Comparison of ENCODE assay signal across 16 cellular contexts in genomic region chr3:66761093-66761780, GRCh38.
A peak's percentile ranks its signal among the peaks of the same experiment; 100 is the strongest.
DNase-seq lines count a peak whose midpoint lies in the region; ATAC-seq and TF ChIP-seq lines count a peak whose summit lies in the region.
"Had no signal": no experiment of that assay in that cellular context is flagged by ENCODE, and none has a peak within 500 bp of the region (broad histone marks: within the 10 kb centered on the region; RNA-seq: fewer than 3 reads in every experiment).

No MANE protein-coding gene starts in this region.

- no peaks in the 10 kb centered on the region for H3K4me1 ChIP-seq in liver (ENCODE audit: control insufficient read depth in 4 of 4, insufficient read depth in 4 of 4, low read length in 3 of 4)
- H3K4me1 ChIP-seq: Peyer's patch had no signal

- peak; percentile 7 to 33 for TF ChIP-seq RAD21 in liver (IDR thresholded peaks at IDR 0.05)

- H3K9me3 Mint-ChIP-seq in activated T-cell treated with anti-CD3 and anti-CD28 coated beads, Interleukin-2, amount 50 U/mL, for 72 hours: peaks cover 0 to 2% of the 10 kb centered on the region in 2 donors

- H3K27ac Mint-ChIP-seq in activated T-cell treated with anti-CD3 and anti-CD28 coated beads, Interleukin-2, amount 50 U/mL, for 72 hours: no peak overlapping the region
- H3K27ac Mint-ChIP-seq: B cell; CD4-positive, CD25-positive, alpha-beta regulatory T cell had no signal

- H3K9me3 ChIP-seq in liver (ENCODE audit: control insufficient read depth in 4 of 4, low read length in 3 of 4): no peaks in the 10 kb centered on the region
- peaks cover 3% of the 10 kb centered on the region for H3K9me3 ChIP-seq in WERI-Rb-1 (ENCODE audit: severe bottlenecking)
- H3K9me3 ChIP-seq: Peyer's patch had no signal

- no peak overlapping the region for H3K9ac ChIP-seq in liver (ENCODE audit: low read depth in 1 of 2, low read length in 2 of 2)

- DNase-seq in RWPE1 (ENCODE audit: low spot score) (no peak), epithelial cell of esophagus (ENCODE audit: low read depth) (peak; percentile 75), WERI-Rb-1 (no peak)
- DNase-seq in activated T-cell treated with anti-CD3 and anti-CD28 coated beads, Interleukin-2, amount 50 U/mL, for 72 hours: no peak
- no peak for DNase-seq in NK-92 treated with Interleukin-12 subunit alpha and Interleukin-12 subunit beta, amount 100 ng/mL, for 24 hours (lab: John Stamatoyannopoulos, UW)
- DNase-seq: CD4-positive, CD25-positive, alpha-beta regulatory T cell; DMS53; MM.1S; NCI-H1092 treated with DMSO at 0.1 percent for 48 hours; NCI-H1694; NCI-H524; Peyer's patch; SHP77 had no signal

- H3K4me1 Mint-ChIP-seq in activated T-cell treated with anti-CD3 and anti-CD28 coated beads, Interleukin-2, amount 50 U/mL, for 72 hours (ENCODE audit: low read depth): no peaks in the 10 kb centered on the region
- H3K4me1 Mint-ChIP-seq: B cell; CD4-positive, CD25-positive, alpha-beta regulatory T cell had no signal

- POLR2A ChIA-PET in RWPE1 (lab: Yijun Ruan, JAX; ENCODE audit: low non-redundant PET): no interaction called here

- H3K36me3 ChIP-seq in liver (ENCODE audit: control insufficient read depth in 4 of 4, insufficient read depth in 3 of 4, low read depth in 1 of 4, low read length in 3 of 4): no peaks in the 10 kb centered on the region
- H3K36me3 ChIP-seq in WERI-Rb-1: no peaks in the 10 kb centered on the region
- H3K36me3 ChIP-seq: Peyer's patch had no signal

- H3K36me3 Mint-ChIP-seq in activated T-cell treated with anti-CD3 and anti-CD28 coated beads, Interleukin-2, amount 50 U/mL, for 72 hours (ENCODE audit: insufficient read depth in 2 of 2): no peaks in the 10 kb centered on the region
- H3K36me3 Mint-ChIP-seq: CD4-positive, CD25-positive, alpha-beta regulatory T cell had no signal

- H3K27ac ChIP-seq in RWPE1 (peak overlapping the region; percentile 28; the same call in 1 of the 2 replicates), liver (ENCODE audit: low read depth in 1 of 2, low read length in 2 of 2) (no peak overlapping the region), WERI-Rb-1 (no peak overlapping the region)
- H3K27ac ChIP-seq: Peyer's patch had no signal

- H3K4me3 ChIP-seq in epithelial cell of esophagus (ENCODE audit: low read length): no peak overlapping the region
- no peak overlapping the region for H3K4me3 ChIP-seq in liver (ENCODE audit: low read depth in 1 of 3, low read length in 3 of 3)
- H3K4me3 ChIP-seq in WERI-Rb-1 (ENCODE audit: low read depth, low read length): no peak overlapping the region
- H3K4me3 ChIP-seq: Peyer's patch had no signal

- H3K27me3 Mint-ChIP-seq in activated T-cell treated with anti-CD3 and anti-CD28 coated beads, Interleukin-2, amount 50 U/mL, for 72 hours (ENCODE audit: low read depth): no peaks in the 10 kb centered on the region
- H3K27me3 Mint-ChIP-seq: B cell; CD4-positive, CD25-positive, alpha-beta regulatory T cell had no signal

- H3K27me3 ChIP-seq in liver (ENCODE audit: control insufficient read depth in 4 of 4, insufficient read depth in 4 of 4, low read length in 3 of 4) (no peaks in the 10 kb centered on the region), WERI-Rb-1 (ENCODE audit: insufficient read depth, low read depth, severe bottlenecking) (no peaks in the 10 kb centered on the region)
- H3K27me3 ChIP-seq: Peyer's patch had no signal

- CTCF ChIA-PET in RWPE1 (lab: Yijun Ruan, JAX): no interaction called here

- H3K4me3 Mint-ChIP-seq in activated T-cell treated with anti-CD3 and anti-CD28 coated beads, Interleukin-2, amount 50 U/mL, for 72 hours: no peak overlapping the region
- H3K4me3 Mint-ChIP-seq: B cell; CD4-positive, CD25-positive, alpha-beta regulatory T cell had no signal

- ATAC-seq in activated T-cell treated with anti-CD3 and anti-CD28 coated beads, Interleukin-2, amount 50 U/mL, for 72 hours (replicated peaks in 1 of 2): no peak
- ATAC-seq in GM19455 (IDR thresholded peaks at IDR 0.05; ENCODE audit: unreplicated experiment): no peak

- TF ChIP-seq CTCF in RWPE1 (conservative IDR thresholded peaks at IDR 0.05; ENCODE audit: low read depth): no peak
- no peak for TF ChIP-seq CTCF in epithelial cell of esophagus (IDR thresholded peaks at IDR 0.05; ENCODE audit: insufficient read depth, low read depth, low read length, missing control alignments)
- no peak for TF ChIP-seq CTCF in liver (IDR thresholded peaks at IDR 0.05; ENCODE audit: low read depth, low read length, missing input control)
- no peak for TF ChIP-seq CTCF in WERI-Rb-1 (IDR thresholded peaks at IDR 0.05; ENCODE audit: low read depth, low read length)

- 81% methylated on average over 9 of the region's 9 CpGs for WGBS in liver

TF ChIP-seq in liver, 16 proteins besides CTCF, POLR2A, EP300 and RAD21:
- TF ChIP-seq SP1 (IDR thresholded peaks at IDR 0.05) (no peak), JUND (IDR thresholded peaks at IDR 0.05) (no peak), NR2F2 (IDR thresholded peaks at IDR 0.05) (no peak), RXRA (IDR thresholded peaks at IDR 0.05) (no peak)
TF ChIP-seq in liver: peak in this region for 0.
